10 cellular contexts compared by ENCODE assay signal in the genomic region with DNA sequence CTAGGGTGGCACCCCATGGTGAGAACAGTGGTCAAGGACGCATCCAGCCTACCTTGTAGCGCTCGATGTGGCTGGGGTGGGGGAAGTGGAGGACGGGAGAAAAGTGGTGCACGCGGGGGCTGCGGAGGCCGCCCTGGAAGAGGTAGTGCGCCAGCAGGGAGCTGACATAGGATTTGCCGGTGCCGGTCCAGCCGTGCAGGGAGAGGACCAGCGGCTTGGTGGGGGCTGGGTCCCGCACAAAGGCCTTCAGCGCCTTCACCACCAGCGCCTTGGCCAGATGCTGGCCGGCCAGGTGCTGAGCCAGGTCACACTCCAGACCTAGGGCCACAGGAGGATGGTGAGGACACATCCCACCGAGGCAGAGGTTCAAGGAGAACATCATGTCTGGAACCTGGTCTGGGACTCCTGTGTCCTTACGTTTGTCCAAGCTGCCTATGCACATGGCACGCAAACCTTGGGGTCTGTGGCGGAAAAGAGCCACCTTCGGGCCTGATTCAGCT. TPM values are rescaled to one million over a fixed set of nuclear protein-coding genes. Genes with fewer than 3 reads are reported as not detected.
DNase-seq lines count a peak whose midpoint lies in the region; ATAC-seq, FAIRE-seq and TF ChIP-seq lines count a peak whose summit lies in the region.
"Had no signal": no experiment of that assay in that cellular context is flagged by ENCODE, and none has a peak within 500 bp of the region (broad histone marks: within the 10 kb centered on the region; RNA-seq: fewer than 3 reads in every experiment).

No MANE protein-coding gene starts in this region.

- no peaks in the 10 kb centered on the region for H3K9me3 Mint-ChIP-seq in activated T-cell treated with anti-CD3 and anti-CD28 coated beads, Interleukin-2, amount 50 U/mL, for 4 hours

- peaks cover 21% of the 10 kb centered on the region for H3K4me1 Mint-ChIP-seq in activated T-cell treated with anti-CD3 and anti-CD28 coated beads, Interleukin-2, amount 50 U/mL, for 4 hours (ENCODE audit: low read depth)

- H3K9me3 ChIP-seq in ascending aorta (no peaks in the 10 kb centered on the region), HepG2 (ENCODE audit: low read length) (no peaks in the 10 kb centered on the region), thyroid gland (no peaks in the 10 kb centered on the region)

- CTCF ChIA-PET in HepG2 (lab: Yijun Ruan, JAX; ENCODE audit: low intra/inter-chr PET ratio, low total read pairs) = interaction anchor here (1.9 to 3.9 kb wide), 2 partner anchors 51 to 144 kb away, joined by 10 to 33 read pairs; partner anchors contain the start of gene CDK9

- BruUV-seq in HepG2 (replicated peaks; lab: Mats Ljungman, UMichigan) = no TSS peak

- WGBS in HepG2 (ENCODE audit: low lambda C conversion rate) = 93% methylated on average over 5 of the region's 22 CpGs
- 37 to 51% methylated on average over 10 to 14 of the region's 22 CpGs for WGBS in thyroid gland, 2 donors

- FAIRE-seq in HepG2 (lab: Jason Lieb, UNC) = peak; percentile 49

- no peak for TF ChIP-seq EP300 in HepG2 (IDR thresholded peaks at IDR 0.05; ENCODE audit: low read depth in 2 of 2, low read length in 2 of 2)
- no peak for TF ChIP-seq EP300 in HepG2 (CRISPR knock-in tag; IDR thresholded peaks at IDR 0.05; ENCODE audit: borderline replicate concordance)

- in situ Hi-C loops in HepG2 (cut with HindIII; ENCODE audit: extremely low pct_ligation_motif_present, low pct_unique_long_range_greater_than_20kb) = loop anchor here (10.0 kb wide), 1 partner anchor 229 kb away; no protein-coding TSS in a partner anchor

- peaks cover 13% of the 10 kb centered on the region for H3K36me3 Mint-ChIP-seq in activated T-cell treated with anti-CD3 and anti-CD28 coated beads, Interleukin-2, amount 50 U/mL, for 4 hours (ENCODE audit: insufficient read depth)

- H4K20me1 ChIP-seq in HepG2 (ENCODE audit: insufficient read depth, low read length) = no peaks in the 10 kb centered on the region

- no peak for ATAC-seq in activated T-cell treated with anti-CD3 and anti-CD28 coated beads, Interleukin-2, amount 50 U/mL, for 4 hours
- ATAC-seq in HepG2 = no peak
- no peak for ATAC-seq in GM19452 (IDR thresholded peaks at IDR 0.05; ENCODE audit: unreplicated experiment)
- ATAC-seq in HG02588 (IDR thresholded peaks at IDR 0.05; ENCODE audit: unreplicated experiment) = no peak
- ATAC-seq in GM21529 (IDR thresholded peaks at IDR 0.05; ENCODE audit: unreplicated experiment) = no peak

- H2AFZ ChIP-seq in HepG2 (ENCODE audit: low read length) = no peak overlapping the region

- H3K27me3 ChIP-seq in ascending aorta (no peaks in the 10 kb centered on the region), HepG2 (ENCODE audit: control insufficient read depth in 1 of 2, insufficient read depth in 2 of 2, low read length in 2 of 2) (peaks cover 4 to 14% of the 10 kb centered on the region in 2 experiments; a peak in 3 of 5 replicates), thyroid gland (no peaks in the 10 kb centered on the region)

- TF ChIP-seq CTCF in ascending aorta (IDR thresholded peaks at IDR 0.05) (no peak), HepG2 (CRISPR knock-in tag; IDR thresholded peaks at IDR 0.05) (no peak), thyroid gland (IDR thresholded peaks at IDR 0.05) (no peak)

- H3K27me3 Mint-ChIP-seq in activated T-cell treated with anti-CD3 and anti-CD28 coated beads, Interleukin-2, amount 50 U/mL, for 4 hours (ENCODE audit: low read depth) = no peaks in the 10 kb centered on the region

- DNase-seq in activated T-cell treated with anti-CD3 and anti-CD28 coated beads, Interleukin-2, amount 50 U/mL, for 4 hours = no peak
- no peak for DNase-seq in activated T-cell treated with anti-CD3 and anti-CD28 coated beads, Interleukin-2, amount 50 U/mL, for 1 hour
- DNase-seq in ascending aorta (ENCODE audit: low spot score in 2 of 2) (no peak), HepG2 (ENCODE audit: low spot score) (no peak), thyroid gland (no peak)

- H3K27ac ChIP-seq in ascending aorta (peak overlapping the region; percentile 92 to 97), HepG2 (ENCODE audit: extremely low read length, insufficient read depth, low read length) (peak overlapping the region; percentile 71), thyroid gland (peak overlapping the region in 2 of 3 donors; percentile 91 to 97)

- no peak; the same call in 1 of the 2 replicates for TF ChIP-seq RAD21 in HepG2 (CRISPR knock-in tag; IDR thresholded peaks at IDR 0.05)

- TF ChIP-seq POLR2A in HepG2 (IDR thresholded peaks at IDR 0.05; ENCODE audit: insufficient read depth in 1 of 2, low read depth in 2 of 2, low read length in 2 of 2) = no peak; a peak in 1 of 4 replicates
- no peak for TF ChIP-seq POLR2A in thyroid gland (IDR thresholded peaks at IDR 0.05)

- H3K4me1 ChIP-seq in ascending aorta (peaks cover 6 to 7% of the 10 kb centered on the region in 2 donors), HepG2 (ENCODE audit: insufficient read depth, low read length) (peaks cover 31% of the 10 kb centered on the region), thyroid gland (peaks cover 4 to 7% of the 10 kb centered on the region in 2 donors)

- intact Hi-C loops in ascending aorta (cut with DNase I) (loop anchor here (1.0 to 2.0 kb wide), 2 partner anchors 137 to 144 kb away; no protein-coding TSS in a partner anchor), HepG2 (cut with micrococcal nuclease; ENCODE audit: unreplicated experiment) (loop anchor here (1.0 to 2.0 kb wide), 2 partner anchors 69 to 144 kb away; partner anchors contain the start of gene FPGS), thyroid gland (cut with DNase I) (loop anchor here (5.0 kb wide), 1 partner anchor 127 kb away; no protein-coding TSS in a partner anchor)

- H3K4me2 ChIP-seq in HepG2 (ENCODE audit: low read depth, low read length) = peak overlapping the region; percentile 73

- H3K4me3 Mint-ChIP-seq in activated T-cell treated with anti-CD3 and anti-CD28 coated beads, Interleukin-2, amount 50 U/mL, for 4 hours = peak overlapping the region; percentile 83

- H3K9ac ChIP-seq in HepG2 (ENCODE audit: insufficient read depth, low read depth, low read length) = peak overlapping the region; percentile 76

- H3K36me3 ChIP-seq in ascending aorta (peaks cover 0 to 19% of the 10 kb centered on the region in 2 donors), HepG2 (replicated peaks in 1 of 2; ENCODE audit: control insufficient read depth in 1 of 2, insufficient read depth in 2 of 2, low read length in 2 of 2) (no peaks in the 10 kb centered on the region), thyroid gland (peaks cover 4% of the 10 kb centered on the region in 2 donors)

- H3K4me3 ChIP-seq in ascending aorta (peak overlapping the region; percentile 73 to 80), HepG2 (replicated peaks in 1 of 3; ENCODE audit: insufficient read depth in 1 of 3, low read depth in 2 of 3, low read length in 3 of 3) (peak overlapping the region; percentile 57 to 77 (median 74); a peak in 5 of 6 replicates), thyroid gland (replicated peaks in 1 of 3) (peak overlapping the region in 1 of 3 donors; percentile 80)

- no peaks in the 10 kb centered on the region for H3K79me2 ChIP-seq in HepG2 (ENCODE audit: insufficient read depth, low read length)

- POLR2A ChIA-PET in HepG2 (lab: Yijun Ruan, JAX) = interaction anchor here (0.8 to 1.5 kb wide), 12 partner anchors 18 to 283 kb away, joined by 3 to 11 read pairs (median 5); partner anchors contain the start of genes CDK9, LRSAM1, PTRH1 and RPL12

RNA-seq across cellular contexts. Expression of gene TOR2A, which starts 0.8 kb away (rescaled TPM):
- total RNA-seq in activated T-cell treated with anti-CD3 and anti-CD28 coated beads, Interleukin-2, amount 50 U/mL, for 4 hours = 10 to 100 TPM; 19.8 to 23.6 (median 20.1) TPM
- not detected for total RNA-seq in ascending aorta
- 5.5 and 7.2 TPM in 2 replicates for total RNA-seq in HepG2 (2016; rRNA removed; fragmentation: Illumina TruSeq; extraction: Trizol)
- total RNA-seq in HepG2 (2016; cell fraction: cytosol; rRNA removed; fragmentation: Illumina TruSeq; extraction: Trizol; ENCODE audit: low read depth) = 5.2 and 7.3 TPM in 2 replicates
- 4.5 and 7.9 TPM in 2 replicates for total RNA-seq in HepG2 (2016; cell fraction: insoluble cytoplasmic fraction; rRNA removed; fragmentation: Illumina TruSeq; extraction: Trizol)
- 7.9 and 11.8 TPM in 2 replicates for total RNA-seq in HepG2 (2016; cell fraction: membrane; rRNA removed; fragmentation: Illumina TruSeq; extraction: Trizol)
- total RNA-seq in HepG2 (2016; cell fraction: nucleus; rRNA removed; fragmentation: Illumina TruSeq; extraction: Trizol) = 6.0 and 8.4 TPM in 2 replicates
- 3.5 and 4.9 TPM in 2 replicates for polyA plus RNA-seq in HepG2 (2011; rRNA removed)
- polyA plus RNA-seq in HepG2 (2011; cell fraction: cytosol; rRNA removed) = 3.9 and 7.0 TPM in 2 replicates
- 10.9 and 13.2 TPM in 2 replicates for polyA plus RNA-seq in HepG2 (2011; cell fraction: nucleus; rRNA removed)
- 3.9 and 5.6 TPM in 2 replicates for polyA plus RNA-seq in HepG2 (2012)
- 7.5 and 14.0 TPM in 2 replicates for polyA plus RNA-seq in HepG2 (2016; cell fraction: cytosol; fragmentation: Illumina TruSeq; extraction: Trizol; ENCODE audit: low read depth)
- 8.1 and 8.2 TPM in 2 replicates for polyA plus RNA-seq in HepG2 (2016; cell fraction: insoluble cytoplasmic fraction; fragmentation: Illumina TruSeq; extraction: Trizol; ENCODE audit: low read depth)
- polyA plus RNA-seq in HepG2 (2016; cell fraction: membrane; fragmentation: Illumina TruSeq; extraction: Trizol; ENCODE audit: low read depth) = 13.5 and 15.3 TPM in 2 replicates
- polyA plus RNA-seq in HepG2 (2016; cell fraction: nucleus; fragmentation: Illumina TruSeq; extraction: Trizol; ENCODE audit: insufficient read depth, low read depth) = 15.9 and 17.9 TPM in 2 replicates
- 5.5 and 15.6 TPM in 2 replicates for polyA minus RNA-seq in HepG2 (2011; rRNA and poly(A)+ RNA removed; ENCODE audit: low replicate concordance)
- polyA minus RNA-seq in HepG2 (2011; cell fraction: cytosol; rRNA and poly(A)+ RNA removed) = 3.2 and 3.6 TPM in 2 replicates
- polyA minus RNA-seq in HepG2 (2011; cell fraction: nucleus; rRNA and poly(A)+ RNA removed) = 2.4 and 3.0 TPM in 2 replicates
- total RNA-seq in thyroid gland = 10 to 100 TPM in 3 of 4 donors, 1 to 10 TPM in 1; 8.9 to 23.1 (median 14.2) TPM

RNA-seq across cellular contexts. Expression of gene TTC16, which starts 18.4 kb away (rescaled TPM):
- under 1 TPM; 0.37 to 0.58 (median 0.57) TPM for total RNA-seq in activated T-cell treated with anti-CD3 and anti-CD28 coated beads, Interleukin-2, amount 50 U/mL, for 4 hours
- total RNA-seq in ascending aorta (not detected), HepG2 (2016; rRNA removed; fragmentation: Illumina TruSeq; extraction: Trizol) (not detected in 2 replicates), thyroid gland (under 1 TPM in 3 of 4 donors, not detected in 1; 0.40 to 0.45 (median 0.44) TPM)
- total RNA-seq in HepG2 (2016; cell fraction: cytosol; rRNA removed; fragmentation: Illumina TruSeq; extraction: Trizol; ENCODE audit: low read depth) = not detected in 2 replicates
- not detected in 2 replicates for total RNA-seq in HepG2 (2016; cell fraction: insoluble cytoplasmic fraction; rRNA removed; fragmentation: Illumina TruSeq; extraction: Trizol)
- not detected in 2 replicates for total RNA-seq in HepG2 (2016; cell fraction: membrane; rRNA removed; fragmentation: Illumina TruSeq; extraction: Trizol)
- not detected in 2 replicates for total RNA-seq in HepG2 (2016; cell fraction: nucleus; rRNA removed; fragmentation: Illumina TruSeq; extraction: Trizol)
- not detected in 2 replicates for polyA plus RNA-seq in HepG2 (2011; rRNA removed)
- 0.03 TPM in 1 of 2 replicates, not detected in the other for polyA plus RNA-seq in HepG2 (2011; cell fraction: cytosol; rRNA removed)
- polyA plus RNA-seq in HepG2 (2011; cell fraction: nucleus; rRNA removed) = 0.08 TPM in 1 of 2 replicates, not detected in the other
- not detected in 2 replicates for polyA plus RNA-seq in HepG2 (2012)
- not detected in 2 replicates for polyA plus RNA-seq in HepG2 (2016; cell fraction: cytosol; fragmentation: Illumina TruSeq; extraction: Trizol; ENCODE audit: low read depth)
- polyA plus RNA-seq in HepG2 (2016; cell fraction: insoluble cytoplasmic fraction; fragmentation: Illumina TruSeq; extraction: Trizol; ENCODE audit: low read depth) = not detected in 2 replicates
- polyA plus RNA-seq in HepG2 (2016; cell fraction: membrane; fragmentation: Illumina TruSeq; extraction: Trizol; ENCODE audit: low read depth) = 0.09 TPM in 1 of 2 replicates, not detected in the other
- polyA plus RNA-seq in HepG2 (2016; cell fraction: nucleus; fragmentation: Illumina TruSeq; extraction: Trizol; ENCODE audit: insufficient read depth, low read depth) = not detected in 2 replicates
- 0.72 TPM in 1 of 2 replicates, not detected in the other for polyA minus RNA-seq in HepG2 (2011; rRNA and poly(A)+ RNA removed; ENCODE audit: low replicate concordance)
- not detected in 2 replicates for polyA minus RNA-seq in HepG2 (2011; cell fraction: cytosol; rRNA and poly(A)+ RNA removed)
- polyA minus RNA-seq in HepG2 (2011; cell fraction: nucleus; rRNA and poly(A)+ RNA removed) = not detected in 2 replicates
- total RNA-seq: LHCN-M2 had no signal

RNA-seq across cellular contexts. Expression of gene PTRH1, which starts 18.8 kb away (rescaled TPM):
- 10 to 100 TPM; 43.9 to 49.6 (median 45.6) TPM for total RNA-seq in activated T-cell treated with anti-CD3 and anti-CD28 coated beads, Interleukin-2, amount 50 U/mL, for 4 hours
- total RNA-seq in ascending aorta (5.4 TPM), HepG2 (2016; rRNA removed; fragmentation: Illumina TruSeq; extraction: Trizol) (7.6 and 10.4 TPM in 2 replicates), thyroid gland (10 to 100 TPM; 24.1 to 64.3 (median 43.4) TPM)
- 3.7 and 4.7 TPM in 2 replicates for total RNA-seq in HepG2 (2016; cell fraction: cytosol; rRNA removed; fragmentation: Illumina TruSeq; extraction: Trizol; ENCODE audit: low read depth)
- 9.5 and 11.7 TPM in 2 replicates for total RNA-seq in HepG2 (2016; cell fraction: insoluble cytoplasmic fraction; rRNA removed; fragmentation: Illumina TruSeq; extraction: Trizol)
- total RNA-seq in HepG2 (2016; cell fraction: membrane; rRNA removed; fragmentation: Illumina TruSeq; extraction: Trizol) = 3.7 and 4.4 TPM in 2 replicates
- total RNA-seq in HepG2 (2016; cell fraction: nucleus; rRNA removed; fragmentation: Illumina TruSeq; extraction: Trizol) = 3.4 and 3.9 TPM in 2 replicates
- polyA plus RNA-seq in HepG2 (2011; rRNA removed) = 4.0 and 5.4 TPM in 2 replicates
- polyA plus RNA-seq in HepG2 (2011; cell fraction: cytosol; rRNA removed) = 5.4 and 8.9 TPM in 2 replicates
- 6.0 and 7.2 TPM in 2 replicates for polyA plus RNA-seq in HepG2 (2011; cell fraction: nucleus; rRNA removed)
- 3.0 and 3.2 TPM in 2 replicates for polyA plus RNA-seq in HepG2 (2012)
- 3.5 and 3.9 TPM in 2 replicates for polyA plus RNA-seq in HepG2 (2016; cell fraction: cytosol; fragmentation: Illumina TruSeq; extraction: Trizol; ENCODE audit: low read depth)
- 8.4 and 8.9 TPM in 2 replicates for polyA plus RNA-seq in HepG2 (2016; cell fraction: insoluble cytoplasmic fraction; fragmentation: Illumina TruSeq; extraction: Trizol; ENCODE audit: low read depth)
- polyA plus RNA-seq in HepG2 (2016; cell fraction: membrane; fragmentation: Illumina TruSeq; extraction: Trizol; ENCODE audit: low read depth) = 3.9 and 4.4 TPM in 2 replicates
- 6.4 and 9.2 TPM in 2 replicates for polyA plus RNA-seq in HepG2 (2016; cell fraction: nucleus; fragmentation: Illumina TruSeq; extraction: Trizol; ENCODE audit: insufficient read depth, low read depth)
- polyA minus RNA-seq in HepG2 (2011; rRNA and poly(A)+ RNA removed; ENCODE audit: low replicate concordance) = 5.1 and 17.9 TPM in 2 replicates
- 1.8 and 1.9 TPM in 2 replicates for polyA minus RNA-seq in HepG2 (2011; cell fraction: cytosol; rRNA and poly(A)+ RNA removed)
- 1.9 and 3.9 TPM in 2 replicates for polyA minus RNA-seq in HepG2 (2011; cell fraction: nucleus; rRNA and poly(A)+ RNA removed)

RNA-seq across cellular contexts. Expression of gene CFAP157, which starts 27.5 kb away (rescaled TPM):
- total RNA-seq in activated T-cell treated with anti-CD3 and anti-CD28 coated beads, Interleukin-2, amount 50 U/mL, for 4 hours = not detected
- total RNA-seq in ascending aorta (not detected), HepG2 (2016; rRNA removed; fragmentation: Illumina TruSeq; extraction: Trizol) (not detected in 2 replicates), thyroid gland (1 to 10 TPM in 1 of 4 donors, under 1 TPM in 1, not detected in 2; 0.22 to 3.0 TPM)
- 0.09 TPM in 1 of 2 replicates, not detected in the other for total RNA-seq in HepG2 (2016; cell fraction: cytosol; rRNA removed; fragmentation: Illumina TruSeq; extraction: Trizol; ENCODE audit: low read depth)
- 0.11 TPM in 1 of 2 replicates, not detected in the other for total RNA-seq in HepG2 (2016; cell fraction: insoluble cytoplasmic fraction; rRNA removed; fragmentation: Illumina TruSeq; extraction: Trizol)
- total RNA-seq in HepG2 (2016; cell fraction: membrane; rRNA removed; fragmentation: Illumina TruSeq; extraction: Trizol) = not detected in 2 replicates
- total RNA-seq in HepG2 (2016; cell fraction: nucleus; rRNA removed; fragmentation: Illumina TruSeq; extraction: Trizol) = not detected in 2 replicates
- 0.07 TPM in 1 of 2 replicates, not detected in the other for polyA plus RNA-seq in HepG2 (2011; rRNA removed)
- 0.03 TPM in 1 of 2 replicates, not detected in the other for polyA plus RNA-seq in HepG2 (2011; cell fraction: cytosol; rRNA removed)
- 0.24 and 0.47 TPM in 2 replicates for polyA plus RNA-seq in HepG2 (2011; cell fraction: nucleus; rRNA removed)
- polyA plus RNA-seq in HepG2 (2012) = 0.15 and 0.28 TPM in 2 replicates
- not detected in 2 replicates for polyA plus RNA-seq in HepG2 (2016; cell fraction: cytosol; fragmentation: Illumina TruSeq; extraction: Trizol; ENCODE audit: low read depth)
- polyA plus RNA-seq in HepG2 (2016; cell fraction: insoluble cytoplasmic fraction; fragmentation: Illumina TruSeq; extraction: Trizol; ENCODE audit: low read depth) = not detected in 2 replicates
- not detected in 2 replicates for polyA plus RNA-seq in HepG2 (2016; cell fraction: membrane; fragmentation: Illumina TruSeq; extraction: Trizol; ENCODE audit: low read depth)
- polyA plus RNA-seq in HepG2 (2016; cell fraction: nucleus; fragmentation: Illumina TruSeq; extraction: Trizol; ENCODE audit: insufficient read depth, low read depth) = not detected in 2 replicates
- not detected in 2 replicates for polyA minus RNA-seq in HepG2 (2011; rRNA and poly(A)+ RNA removed; ENCODE audit: low replicate concordance)
- not detected in 2 replicates for polyA minus RNA-seq in HepG2 (2011; cell fraction: cytosol; rRNA and poly(A)+ RNA removed)
- polyA minus RNA-seq in HepG2 (2011; cell fraction: nucleus; rRNA and poly(A)+ RNA removed) = 0.12 TPM in 1 of 2 replicates, not detected in the other
- total RNA-seq: Daoy, LHCN-M2 had no signal

RNA-seq across cellular contexts. Expression of gene SH2D3C, which starts 44.2 kb away (rescaled TPM):
- 10 to 100 TPM in 1 of 3 donors, 1 to 10 TPM in 2; 5.9 to 10.8 (median 7.0) TPM for total RNA-seq in activated T-cell treated with anti-CD3 and anti-CD28 coated beads, Interleukin-2, amount 50 U/mL, for 4 hours
- total RNA-seq in ascending aorta = 49.5 TPM
- not detected in 2 replicates for total RNA-seq in HepG2 (2016; rRNA removed; fragmentation: Illumina TruSeq; extraction: Trizol)
- total RNA-seq in HepG2 (2016; cell fraction: cytosol; rRNA removed; fragmentation: Illumina TruSeq; extraction: Trizol; ENCODE audit: low read depth) = not detected in 2 replicates
- total RNA-seq in HepG2 (2016; cell fraction: insoluble cytoplasmic fraction; rRNA removed; fragmentation: Illumina TruSeq; extraction: Trizol) = not detected in 2 replicates
- total RNA-seq in HepG2 (2016; cell fraction: membrane; rRNA removed; fragmentation: Illumina TruSeq; extraction: Trizol) = not detected in 2 replicates
- not detected in 2 replicates for total RNA-seq in HepG2 (2016; cell fraction: nucleus; rRNA removed; fragmentation: Illumina TruSeq; extraction: Trizol)
- not detected in 2 replicates for polyA plus RNA-seq in HepG2 (2011; rRNA removed)
- polyA plus RNA-seq in HepG2 (2011; cell fraction: cytosol; rRNA removed) = 0.03 TPM in 1 of 2 replicates, not detected in the other
- not detected in 2 replicates for polyA plus RNA-seq in HepG2 (2011; cell fraction: nucleus; rRNA removed)
- 0.19 TPM in 1 of 2 replicates, not detected in the other for polyA plus RNA-seq in HepG2 (2012)
- not detected in 2 replicates for polyA plus RNA-seq in HepG2 (2016; cell fraction: cytosol; fragmentation: Illumina TruSeq; extraction: Trizol; ENCODE audit: low read depth)
- not detected in 2 replicates for polyA plus RNA-seq in HepG2 (2016; cell fraction: insoluble cytoplasmic fraction; fragmentation: Illumina TruSeq; extraction: Trizol; ENCODE audit: low read depth)
- polyA plus RNA-seq in HepG2 (2016; cell fraction: membrane; fragmentation: Illumina TruSeq; extraction: Trizol; ENCODE audit: low read depth) = not detected in 2 replicates
- not detected in 2 replicates for polyA plus RNA-seq in HepG2 (2016; cell fraction: nucleus; fragmentation: Illumina TruSeq; extraction: Trizol; ENCODE audit: insufficient read depth, low read depth)
- 0.20 and 0.84 TPM in 2 replicates for polyA minus RNA-seq in HepG2 (2011; rRNA and poly(A)+ RNA removed; ENCODE audit: low replicate concordance)
- not detected in 2 replicates for polyA minus RNA-seq in HepG2 (2011; cell fraction: cytosol; rRNA and poly(A)+ RNA removed)
- polyA minus RNA-seq in HepG2 (2011; cell fraction: nucleus; rRNA and poly(A)+ RNA removed) = not detected in 2 replicates
- 10 to 100 TPM; 10.0 to 24.9 (median 18.2) TPM for total RNA-seq in thyroid gland
- total RNA-seq: Daoy, LHCN-M2 had no signal
